Comparison of ENCODE assay signal across 10 cellular contexts in genomic region chr5:35854248-35854647, GRCh38. TPM values are rescaled to one million over a fixed set of nuclear protein-coding genes. Genes with fewer than 3 reads are reported as not detected.
DNase-seq lines count a peak whose midpoint lies in the region; FAIRE-seq and TF ChIP-seq lines count a peak whose summit lies in the region.
"Had no signal": no experiment of that assay in that cellular context is flagged by ENCODE, and none has a peak within 500 bp of the region (broad histone marks: within the 10 kb centered on the region; RNA-seq: fewer than 3 reads in every experiment).

No MANE protein-coding gene starts in this region.

- no peaks in the 10 kb centered on the region for H3K9me3 ChIP-seq in colonic mucosa

- no peak overlapping the region for H3K9ac ChIP-seq in colonic mucosa (ENCODE audit: low read depth in 2 of 2, low read length in 2 of 2)

- H3K4me3 ChIP-seq in colonic mucosa, result no peak overlapping the region
- H3K4me3 ChIP-seq: smooth muscle cell had no signal

- peak overlapping the region; percentile 37 for H3K27ac ChIP-seq in colonic mucosa

- H3K27me3 ChIP-seq in colonic mucosa, result no peaks in the 10 kb centered on the region

- no peak for TF ChIP-seq CTCF in colonic mucosa (IDR thresholded peaks at IDR 0.05)

- no peaks in the 10 kb centered on the region for H3K4me1 ChIP-seq in colonic mucosa

- no peaks in the 10 kb centered on the region for H3K36me3 ChIP-seq in colonic mucosa

- intact Hi-C loops in colonic mucosa (cut with DNase I), result no loop called here

- TF ChIP-seq POLR2A in GM12892 (IDR thresholded peaks at IDR 0.05; ENCODE audit: low read depth, low read length), result no peak

- DNase-seq in GM12892 (ENCODE audit: insufficient read length) (no peak), colonic mucosa (no peak), NCI-H146 treated with DMSO at 0.1 percent for 48 hours (lab: John Stamatoyannopoulos, UW; ENCODE audit: unreplicated experiment) (no peak), HT-29 (ENCODE audit: low spot score) (no peak), HK-2 (ENCODE audit: unreplicated experiment) (no peak), NCI-H526 treated with DMSO at 0.1 percent for 48 hours (lab: John Stamatoyannopoulos, UW) (no peak)
- DNase-seq in activated CD4-positive, alpha-beta T cell treated with anti-CD3 and anti-CD28 coated beads, Interleukin-2, amount 50 U/mL, for 1 hour, result peak; percentile 61
- DNase-seq in stimulated activated CD8-positive, alpha-beta memory T cell treated with anti-CD3 and anti-CD28 coated beads, Interleukin-12 subunit alpha, Interleukin-12 subunit beta, amount 100 ng/mL, for 1 hour (ENCODE audit: low read depth), result peak; percentile 57
- DNase-seq: KG1 had no signal

- FAIRE-seq in GM12892 (lab: Jason Lieb, UNC), result peak; percentile 9

RNA-seq across cellular contexts. Expression of gene IL7R, which starts 2.4 kb away (rescaled TPM):
- 2.3 TPM for polyA plus RNA-seq in GM12892 (2012; ENCODE audit: missing spikeins)
- 1 to 10 TPM; 4.6 to 6.1 TPM for total RNA-seq in colonic mucosa
- not detected in 2 replicates for total RNA-seq in HT-29 (2014; rRNA removed; shearing (Covaris generic))

Comparison
In these comparisons a context has a peak if more than half of its experiments do, and no peak if none do; other contexts are left out.
1. DNase-seq: peak in activated CD4-positive, alpha-beta T cell treated with anti-CD3 and anti-CD28 coated beads, Interleukin-2, amount 50 U/mL, for 1 hour (single experiment) and stimulated activated CD8-positive, alpha-beta memory T cell treated with anti-CD3 and anti-CD28 coated beads, Interleukin-12 subunit alpha, Interleukin-12 subunit beta, amount 100 ng/mL, for 1 hour (single experiment); none in GM12892 (single experiment), colonic mucosa (single experiment), NCI-H146 treated with DMSO at 0.1 percent for 48 hours (single experiment), HT-29 (single experiment), HK-2 (single experiment) and NCI-H526 treated with DMSO at 0.1 percent for 48 hours (single experiment).